Comparison of ENCODE assay signal across 1 cellular context in genomic region chr6:140101367-140101766, GRCh38.
TF ChIP-seq lines count a peak whose summit lies in the region.

No MANE protein-coding gene starts in this region.

TF ChIP-seq in H1, 55 proteins besides CTCF, POLR2A, EP300 and RAD21:
- TF ChIP-seq CHD7 (IDR thresholded peaks at IDR 0.05; ENCODE audit: insufficient replicate concordance, low read length) (no peak), KDM1A (IDR thresholded peaks at IDR 0.05; ENCODE audit: borderline replicate concordance, low read length) (no peak), YY1 (IDR thresholded peaks at IDR 0.05; ENCODE audit: low read depth, low read length) (no peak), CBX8 (IDR thresholded peaks at IDR 0.05; ENCODE audit: borderline replicate concordance, low read depth, low read length) (no peak), RBBP5 (IDR thresholded peaks at IDR 0.05; ENCODE audit: borderline replicate concordance, low read depth, low read length) (no peak), ZNF274 (IDR thresholded peaks at IDR 0.05; ENCODE audit: borderline replicate concordance, extremely low read depth, low read length) (no peak), SP2 (IDR thresholded peaks at IDR 0.05; ENCODE audit: low read length) (no peak), POLR2AphosphoS5 (IDR thresholded peaks at IDR 0.05; ENCODE audit: low read depth, low read length) (no peak), HDAC2 (IDR thresholded peaks at IDR 0.05; ENCODE audit: borderline replicate concordance in 1 of 2, low read depth in 2 of 2, low read length in 2 of 2) (no peak), NANOG (IDR thresholded peaks at IDR 0.05; ENCODE audit: insufficient read depth, low read depth, low read length, poor library complexity, severe bottlenecking) (no peak), BCL11A (IDR thresholded peaks at IDR 0.05; ENCODE audit: low read depth in 2 of 2, low read length in 2 of 2) (no peak), POU5F1 (IDR thresholded peaks at IDR 0.05; ENCODE audit: low read depth, low read length) (no peak)
